8 cellular contexts compared by ENCODE assay signal in the genomic region with DNA sequence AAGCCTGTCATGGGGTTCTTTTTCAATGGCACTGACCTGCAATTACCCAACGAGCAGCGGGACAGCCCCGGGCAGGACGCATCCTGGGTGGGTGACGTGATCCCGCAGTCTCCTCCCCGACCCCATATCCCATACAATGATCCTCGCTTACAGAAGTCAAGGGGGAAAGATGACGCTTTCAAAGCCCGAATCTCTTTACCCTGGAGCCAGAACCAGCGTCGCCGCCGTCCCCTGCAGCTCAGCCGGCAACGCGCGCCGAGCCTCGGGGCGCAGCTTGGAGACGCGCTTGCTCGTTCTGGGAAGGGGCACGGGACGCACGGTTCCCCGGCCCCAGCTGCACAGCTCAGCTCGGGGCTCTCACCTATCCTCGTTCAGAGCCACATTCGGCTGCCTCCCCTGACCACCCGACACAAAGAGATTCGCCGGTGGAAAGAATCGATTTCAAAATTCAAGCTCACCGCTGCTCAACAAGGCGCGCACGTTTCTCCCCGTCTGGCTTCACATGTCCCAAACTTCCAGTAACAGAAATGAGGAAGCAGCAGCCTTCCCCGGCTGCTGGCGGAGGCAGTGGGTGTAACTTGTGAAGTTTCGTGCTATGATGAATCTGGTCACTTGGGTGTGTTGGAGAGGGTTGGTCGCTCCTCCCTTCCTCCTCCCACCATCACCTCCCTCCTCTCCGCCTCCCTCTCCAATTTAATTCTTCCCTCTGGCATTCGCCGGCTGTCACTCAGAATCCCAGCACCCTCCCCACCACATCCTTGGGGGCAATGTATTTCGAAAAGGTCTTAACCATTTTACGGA. TPM values are rescaled to one million over a fixed set of nuclear protein-coding genes. Genes with fewer than 3 reads are reported as not detected.
DNase-seq lines count a peak whose midpoint lies in the region; ATAC-seq, FAIRE-seq and TF ChIP-seq lines count a peak whose summit lies in the region.

A gene with protein sequence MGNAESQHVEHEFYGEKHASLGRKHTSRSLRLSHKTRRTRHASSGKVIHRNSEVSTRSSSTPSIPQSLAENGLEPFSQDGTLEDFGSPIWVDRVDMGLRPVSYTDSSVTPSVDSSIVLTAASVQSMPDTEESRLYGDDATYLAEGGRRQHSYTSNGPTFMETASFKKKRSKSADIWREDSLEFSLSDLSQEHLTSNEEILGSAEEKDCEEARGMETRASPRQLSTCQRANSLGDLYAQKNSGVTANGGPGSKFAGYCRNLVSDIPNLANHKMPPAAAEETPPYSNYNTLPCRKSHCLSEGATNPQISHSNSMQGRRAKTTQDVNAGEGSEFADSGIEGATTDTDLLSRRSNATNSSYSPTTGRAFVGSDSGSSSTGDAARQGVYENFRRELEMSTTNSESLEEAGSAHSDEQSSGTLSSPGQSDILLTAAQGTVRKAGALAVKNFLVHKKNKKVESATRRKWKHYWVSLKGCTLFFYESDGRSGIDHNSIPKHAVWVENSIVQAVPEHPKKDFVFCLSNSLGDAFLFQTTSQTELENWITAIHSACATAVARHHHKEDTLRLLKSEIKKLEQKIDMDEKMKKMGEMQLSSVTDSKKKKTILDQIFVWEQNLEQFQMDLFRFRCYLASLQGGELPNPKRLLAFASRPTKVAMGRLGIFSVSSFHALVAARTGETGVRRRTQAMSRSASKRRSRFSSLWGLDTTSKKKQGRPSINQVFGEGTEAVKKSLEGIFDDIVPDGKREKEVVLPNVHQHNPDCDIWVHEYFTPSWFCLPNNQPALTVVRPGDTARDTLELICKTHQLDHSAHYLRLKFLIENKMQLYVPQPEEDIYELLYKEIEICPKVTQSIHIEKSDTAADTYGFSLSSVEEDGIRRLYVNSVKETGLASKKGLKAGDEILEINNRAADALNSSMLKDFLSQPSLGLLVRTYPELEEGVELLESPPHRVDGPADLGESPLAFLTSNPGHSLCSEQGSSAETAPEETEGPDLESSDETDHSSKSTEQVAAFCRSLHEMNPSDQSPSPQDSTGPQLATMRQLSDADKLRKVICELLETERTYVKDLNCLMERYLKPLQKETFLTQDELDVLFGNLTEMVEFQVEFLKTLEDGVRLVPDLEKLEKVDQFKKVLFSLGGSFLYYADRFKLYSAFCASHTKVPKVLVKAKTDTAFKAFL (N-terminal part only) (minus strand): TSS at position 582 of the 801 bp plus-strand sequence. CDS start 77,289 bp downstream, outside the sequence.

- peak; percentile 99 for FAIRE-seq in urothelium cell line (lab: Jason Lieb, UNC)

- H3K9me3 ChIP-seq in BLaER1: no peaks in the 10 kb centered on the region
- no peaks in the 10 kb centered on the region for H3K9me3 ChIP-seq in IMR-90 (ENCODE audit: control insufficient read depth, insufficient read depth, low read length)

- H3K27me3 Mint-ChIP-seq in natural killer cell (ENCODE audit: low read depth in 2 of 2): peaks cover 21 to 23% of the 10 kb centered on the region in 2 donors

- no peak within 1 kb of the TSS for H2AK5ac ChIP-seq in IMR-90 (ENCODE audit: low read depth, low read length)

- H3K79me1 ChIP-seq in IMR-90 (ENCODE audit: low read depth in 1 of 2, low read length in 2 of 2): no peaks in the 10 kb centered on the region

- in situ Hi-C loops in IMR-90 (cut with MboI; ENCODE audit: low sequenced_read_pairs): no loop called here

- no TSS peak for BruUV-seq in IMR-90 (replicated peaks; lab: Mats Ljungman, UMichigan)

- no peak within 1 kb of the TSS for H3K56ac ChIP-seq in IMR-90 (ENCODE audit: extremely low read depth, insufficient read depth, low read length)

- dilution Hi-C loops in IMR-90 (cut with HindIII; ENCODE audit: low sequenced_read_pairs, unreplicated experiment): no loop called here

- DNase-seq in IMR-90: peak; percentile 66
- DNase-seq in activated CD8-positive, alpha-beta memory T cell treated with anti-CD3 and anti-CD28 coated beads, Interleukin-2, amount 50 U/mL, for 48 hours: peak; percentile 66
- peak; percentile 66 for DNase-seq in fibroblast of peridontal ligament (ENCODE audit: extremely low read depth)
- DNase-seq in natural killer cell: peak; percentile 16
- DNase-seq in urothelium cell line (ENCODE audit: low spot score): peak; percentile 90
- DNase-seq in GDM1 (lab: John Stamatoyannopoulos, UW): no peak

- no peak within 1 kb of the TSS; the same call in 1 of the 2 replicates for H2BK120ac ChIP-seq in IMR-90 (ENCODE audit: low read depth, low read length)

- H3K4me1 ChIP-seq in BLaER1 (peaks cover 17% of the 10 kb centered on the region), IMR-90 (ENCODE audit: control insufficient read depth, insufficient read depth, low read length) (no peaks in the 10 kb centered on the region)

- intact Hi-C loops in IMR-90 (cut with micrococcal nuclease) (no loop called here), natural killer cell (cut with micrococcal nuclease) (no loop called here)

- H3K9me1 ChIP-seq in IMR-90 (ENCODE audit: insufficient read depth, low read length): no peaks in the 10 kb centered on the region

- no peak for TF ChIP-seq RAD21 in IMR-90 (IDR thresholded peaks at IDR 0.05; ENCODE audit: low read length)

- H3K4me3 ChIP-seq in BLaER1: peak within 1 kb of the TSS; percentile 56
- peak within 1 kb of the TSS; percentile 54 for H3K4me3 ChIP-seq in IMR-90 (ENCODE audit: insufficient read depth, low read depth, low read length)

- no peak within 1 kb of the TSS for H2BK5ac ChIP-seq in IMR-90 (ENCODE audit: low read depth, low read length, poor library complexity, severe bottlenecking)

- 0 out of 2 replicates have a peak within 1 kb of the TSS, but pooled peaks have one; percentile 36 for H3K23ac ChIP-seq in IMR-90 (ENCODE audit: low read depth, low read length)

- H3K18ac ChIP-seq in IMR-90 (ENCODE audit: low read depth, low read length): no peak within 1 kb of the TSS

- H2BK20ac ChIP-seq in IMR-90 (ENCODE audit: low read depth, low read length): no peak within 1 kb of the TSS

- H4K91ac ChIP-seq in IMR-90 (ENCODE audit: insufficient read depth, low read depth, low read length): no peak within 1 kb of the TSS

- H2AK9ac ChIP-seq in IMR-90 (replicated peaks; ENCODE audit: low read depth, low read length, poor library complexity): peak within 1 kb of the TSS; percentile 52

- no peak within 1 kb of the TSS for H4K5ac ChIP-seq in IMR-90 (ENCODE audit: low read depth, low read length)

- peak within 1 kb of the TSS; percentile 91 for H2AFZ ChIP-seq in IMR-90 (replicated peaks; ENCODE audit: low read length, poor library complexity)

- no peak within 1 kb of the TSS for H3K27ac ChIP-seq in BLaER1
- no peak within 1 kb of the TSS for H3K27ac ChIP-seq in IMR-90 (ENCODE audit: insufficient read depth, low read length)

- H4K20me1 ChIP-seq in BLaER1: peaks cover 69% of the 10 kb centered on the region
- no peaks in the 10 kb centered on the region for H4K20me1 ChIP-seq in IMR-90 (ENCODE audit: insufficient read depth, low read length)

- POLR2A ChIA-PET in IMR-90 (lab: Charles Lee; ENCODE audit: unreplicated experiment): no interaction called here

- peak within 1 kb of the TSS; percentile 72 for H3K4me2 ChIP-seq in BLaER1
- peak within 1 kb of the TSS; percentile 54 for H3K4me2 ChIP-seq in IMR-90 (ENCODE audit: low read depth, low read length)

- peak within 1 kb of the TSS; percentile 75 to 88 for H3K27ac Mint-ChIP-seq in natural killer cell

- H3K9ac ChIP-seq in BLaER1 (no peak within 1 kb of the TSS), IMR-90 (ENCODE audit: low read depth, low read length) (no peak within 1 kb of the TSS)

- no peaks in the 10 kb centered on the region for H3K36me3 Mint-ChIP-seq in natural killer cell

- H3K4ac ChIP-seq in IMR-90 (ENCODE audit: low read depth, low read length): no peak within 1 kb of the TSS; the same call in 1 of the 2 replicates

- peak within 1 kb of the TSS; percentile 95 for H3K4me3 Mint-ChIP-seq in natural killer cell

- CTCF ChIA-PET in IMR-90 (lab: Yijun Ruan, JAX): interaction anchor here (1.1 kb wide), 1 partner anchor 145 kb away, joined by 3 read pairs; no protein-coding TSS in a partner anchor

- TF ChIP-seq CTCF in IMR-90 (conservative IDR thresholded peaks at IDR 0.05; ENCODE audit: low read depth, low read length) (no peak), natural killer cell (IDR thresholded peaks at IDR 0.05) (no peak)

- H3K4me1 Mint-ChIP-seq in natural killer cell: peaks cover 24 to 25% of the 10 kb centered on the region in 2 donors

- H4K8ac ChIP-seq in IMR-90 (ENCODE audit: low read depth in 2 of 2, low read length in 2 of 2): no peak within 1 kb of the TSS

- no peak within 1 kb of the TSS for H2BK15ac ChIP-seq in IMR-90 (ENCODE audit: low read depth, low read length)

- WGBS in IMR-90 (ENCODE audit: extremely low coverage in 2 of 2, insufficient read length in 1 of 2), 2 experiments: 1% methylated on average over 22 of the region's 49 CpGs; no CpG with 5 or more reads in 1 of the 2 experiments

- no peak for TF ChIP-seq POLR2A in IMR-90 (IDR thresholded peaks at IDR 0.05; ENCODE audit: low read depth, low read length)

- no peak within 1 kb of the TSS for H3K14ac ChIP-seq in IMR-90 (replicated peaks; ENCODE audit: low read depth, low read length)

- H3K36me3 ChIP-seq in BLaER1 (peaks cover 3% of the 10 kb centered on the region; the same call in 1 of the 2 replicates), IMR-90 (ENCODE audit: control insufficient read depth, insufficient read depth, low read length) (no peaks in the 10 kb centered on the region)

- peak; percentile 93 for ATAC-seq in IMR-90 (ENCODE audit: low read depth)
- peak in 2 of 3 donors; percentile 70 to 71 for ATAC-seq in natural killer cell
- ATAC-seq in GM21528 (IDR thresholded peaks at IDR 0.05; ENCODE audit: low FRiP score, unreplicated experiment): no peak

- no peaks in the 10 kb centered on the region for H3K9me3 Mint-ChIP-seq in natural killer cell

- H3K27me3 ChIP-seq in BLaER1: peaks cover 44% of the 10 kb centered on the region
- peaks cover 39% of the 10 kb centered on the region for H3K27me3 ChIP-seq in IMR-90 (ENCODE audit: control insufficient read depth, insufficient read depth, low read length)

TF ChIP-seq in IMR-90, 13 proteins besides CTCF, POLR2A, EP300 and RAD21:
- TF ChIP-seq CHD1 (IDR thresholded peaks at IDR 0.05; ENCODE audit: low read depth, low read length) (no peak), MXI1 (IDR thresholded peaks at IDR 0.05; ENCODE audit: borderline replicate concordance, low read depth, low read length) (peak; percentile 10; the same call in 1 of the 2 replicates), FOS (IDR thresholded peaks at IDR 0.05; ENCODE audit: low read depth, low read length) (no peak)

RNA-seq across cellular contexts. Expression of the gene that starts here (rescaled TPM):
- 9.2 and 9.3 TPM in 2 replicates for total RNA-seq in IMR-90 (2012; rRNA removed)
- polyA plus RNA-seq in IMR-90 (2012; rRNA removed): 2.9 TPM in 2 replicates
- 1.5 and 2.0 TPM in 2 replicates for polyA plus RNA-seq in IMR-90 (2012; cell fraction: cytosol; rRNA removed)
- polyA plus RNA-seq in IMR-90 (2012; cell fraction: nucleus; rRNA removed; ENCODE audit: low replicate concordance): 3.9 and 4.0 TPM in 2 replicates
- total RNA-seq in natural killer cell: 10 to 100 TPM; 19.1 to 32.3 (median 19.4) TPM
